In genomic region chr12:40248585-40249297, GRCh38 we compare ENCODE assay signal across 13 cellular contexts. TPM values are rescaled to one million over a fixed set of nuclear protein-coding genes. Genes with fewer than 3 reads are reported as not detected.
DNase-seq lines count a peak whose midpoint lies in the region; ATAC-seq, FAIRE-seq and TF ChIP-seq lines count a peak whose summit lies in the region.
"Had no signal": no experiment of that assay in that cellular context is flagged by ENCODE, and none has a peak within 500 bp of the region (broad histone marks: within the 10 kb centered on the region; RNA-seq: fewer than 3 reads in every experiment).

No MANE protein-coding gene starts in this region.

- H3K36me3 ChIP-seq in astrocyte (ENCODE audit: insufficient read depth, low read length) (no peaks in the 10 kb centered on the region), tibial artery (peaks cover 14 to 39% (median 16%) of the 10 kb centered on the region in 3 donors)
- H3K36me3 ChIP-seq: brain microvascular endothelial cell had no signal

- CTCF ChIA-PET in CD4-positive, alpha-beta T cell (lab: Charles Lee) = no interaction called here

- no peak overlapping the region for H3K9ac ChIP-seq in astrocyte (ENCODE audit: low read length)

- TF ChIP-seq CTCF in astrocyte (IDR thresholded peaks at IDR 0.05; ENCODE audit: insufficient read depth, low read depth, low read length) (no peak), tibial artery (IDR thresholded peaks at IDR 0.05) (no peak)
- no peak for TF ChIP-seq CTCF in CD4-positive, alpha-beta T cell (IDR thresholded peaks at IDR 0.05)

- DNase-seq in Daoy (ENCODE audit: low read depth) (peak; percentile 45), astrocyte (ENCODE audit: low read depth) (peak; percentile 12), tibial artery (no peak), ecto neural progenitor cell (ENCODE audit: low spot score) (no peak), ureter (ENCODE audit: low spot score) (no peak)
- no peak for DNase-seq in CD4-positive, alpha-beta T cell
- DNase-seq: activated T-cell treated with anti-CD3 and anti-CD28 coated beads, Interleukin-2, amount 50 U/mL, for 1 hour; brain microvascular endothelial cell; erythroblast had no signal

- intact Hi-C loops in tibial artery (cut with DNase I; ENCODE audit: low total_unique reads) = no loop called here
- intact Hi-C loops in CD4-positive, alpha-beta T cell (cut with DNase I, micrococcal nuclease) = no loop called here

- no peak overlapping the region for H2AFZ ChIP-seq in astrocyte (ENCODE audit: low read depth, low read length)

- H3K27me3 ChIP-seq in astrocyte (ENCODE audit: insufficient read depth, low read length) (no peaks in the 10 kb centered on the region), tibial artery (no peaks in the 10 kb centered on the region)
- H3K27me3 ChIP-seq in CD4-positive, alpha-beta T cell (ENCODE audit: control insufficient read depth, insufficient read depth, low read length) = no peaks in the 10 kb centered on the region
- H3K27me3 ChIP-seq: brain microvascular endothelial cell had no signal

- H3K9me3 ChIP-seq in astrocyte (ENCODE audit: insufficient read depth, low read depth, low read length) (no peaks in the 10 kb centered on the region), tibial artery (no peaks in the 10 kb centered on the region)
- H3K9me3 ChIP-seq in CD4-positive, alpha-beta T cell (ENCODE audit: control insufficient read depth, low read length) = no peaks in the 10 kb centered on the region

- H3K79me2 ChIP-seq in astrocyte (ENCODE audit: insufficient read depth, low read length) = no peaks in the 10 kb centered on the region

- peaks cover 3% of the 10 kb centered on the region for H3K4me1 Mint-ChIP-seq in astrocyte (ENCODE audit: low read depth, unreplicated experiment)
- no peaks in the 10 kb centered on the region for H3K4me1 Mint-ChIP-seq in CD4-positive, alpha-beta T cell (ENCODE audit: low read depth)

- H3K4me3 ChIP-seq in astrocyte (ENCODE audit: insufficient read depth, low read depth, low read length) (no peak overlapping the region), tibial artery (no peak overlapping the region)
- H3K4me3 ChIP-seq: skin epidermis had no signal

- no peaks in the 10 kb centered on the region for H3K4me1 ChIP-seq in astrocyte (ENCODE audit: insufficient read depth, low read length)
- H3K4me1 ChIP-seq in tibial artery = no peaks in the 10 kb centered on the region

- POLR2A ChIA-PET in CD4-positive, alpha-beta T cell (lab: Charles Lee) = no interaction called here

- H3K9me3 Mint-ChIP-seq in astrocyte (ENCODE audit: unreplicated experiment) = no peaks in the 10 kb centered on the region
- H3K9me3 Mint-ChIP-seq in CD4-positive, alpha-beta T cell = peaks cover 4% of the 10 kb centered on the region

- FAIRE-seq in astrocyte (lab: Jason Lieb, UNC) = no peak

- no peak overlapping the region for H3K27ac Mint-ChIP-seq in astrocyte (ENCODE audit: unreplicated experiment)
- no peak overlapping the region for H3K27ac Mint-ChIP-seq in CD4-positive, alpha-beta T cell

- no peaks in the 10 kb centered on the region for H3K27me3 Mint-ChIP-seq in astrocyte (ENCODE audit: low read depth, unreplicated experiment)
- H3K27me3 Mint-ChIP-seq in CD4-positive, alpha-beta T cell = no peaks in the 10 kb centered on the region

- no peak overlapping the region for H3K4me3 Mint-ChIP-seq in astrocyte (ENCODE audit: unreplicated experiment)
- no peak overlapping the region for H3K4me3 Mint-ChIP-seq in CD4-positive, alpha-beta T cell

- H4K20me1 ChIP-seq in astrocyte (ENCODE audit: insufficient read depth, low read length) = no peaks in the 10 kb centered on the region

- no peaks in the 10 kb centered on the region for H3K36me3 Mint-ChIP-seq in astrocyte (ENCODE audit: low read depth, unreplicated experiment)
- no peaks in the 10 kb centered on the region for H3K36me3 Mint-ChIP-seq in CD4-positive, alpha-beta T cell (ENCODE audit: low read depth)

- ATAC-seq in GM21381 (IDR thresholded peaks at IDR 0.05; ENCODE audit: unreplicated experiment) (peak; percentile 52), HG03175 (IDR thresholded peaks at IDR 0.05; ENCODE audit: unreplicated experiment) (peak; percentile 81)
- ATAC-seq in CD4-positive, alpha-beta T cell (ENCODE audit: poor library complexity) = no peak
- ATAC-seq: Panc1 had no signal

- H3K27ac ChIP-seq in astrocyte (ENCODE audit: low read depth, low read length) (no peak overlapping the region), tibial artery (no peak overlapping the region)
- no peak overlapping the region for H3K27ac ChIP-seq in CD4-positive, alpha-beta T cell (ENCODE audit: low read depth, low read length)
- H3K27ac ChIP-seq: brain microvascular endothelial cell, skin epidermis had no signal

- H3K4me2 ChIP-seq in astrocyte (ENCODE audit: low read length) = no peak overlapping the region

RNA-seq across cellular contexts. Expression of gene LRRK2, which starts 23.9 kb away (rescaled TPM):
- 0.92 and 1.5 TPM in 2 replicates for total RNA-seq in Daoy (2014; rRNA removed; shearing (Covaris generic))
- 0.02 TPM in 1 of 2 replicates, not detected in the other for total RNA-seq in astrocyte
- total RNA-seq in CD4-positive, alpha-beta T cell = under 1 TPM; 0.42 to 0.60 TPM
- total RNA-seq in ureter = 12.7 TPM

Comparison
In these comparisons a context has a peak if more than half of its experiments do, and no peak if none do; other contexts are left out.
1. DNase-seq: peak in Daoy (single experiment) and astrocyte (single experiment); none in tibial artery (0 of 2), CD4-positive, alpha-beta T cell (0 of 10), ecto neural progenitor cell (single experiment) and ureter (single experiment).